ENCODE assay signal across 23 cellular contexts in the genomic region with DNA sequence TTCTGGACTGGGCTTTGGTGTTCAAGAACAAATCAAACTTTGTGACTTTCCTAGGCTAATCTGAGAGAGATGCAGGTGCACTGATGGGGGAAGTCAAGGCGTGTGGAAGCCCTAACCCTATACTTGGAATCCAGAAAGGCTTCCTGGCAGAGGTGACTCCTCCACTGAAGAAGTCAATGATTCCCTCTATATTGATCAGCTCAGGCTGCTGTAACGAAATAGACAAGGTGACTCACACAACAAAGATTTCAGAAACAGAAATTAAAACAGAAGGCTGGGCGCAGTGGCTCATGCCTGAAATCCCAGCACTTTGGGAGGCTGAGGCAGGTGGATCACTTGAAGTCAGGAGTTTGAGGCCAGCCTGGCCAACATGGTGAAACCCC.
A peak's percentile ranks its signal among the peaks of the same experiment; 100 is the strongest.
DNase-seq lines count a peak whose midpoint lies in the region; ATAC-seq and TF ChIP-seq lines count a peak whose summit lies in the region.
"Had no signal": no experiment of that assay in that cellular context is flagged by ENCODE, and none has a peak within 500 bp of the region (broad histone marks: within the 10 kb centered on the region; RNA-seq: fewer than 3 reads in every experiment).

No MANE protein-coding gene starts in this region.

- H3K4me1 Mint-ChIP-seq in neural crest cell = peaks cover 42% of the 10 kb centered on the region
- H3K4me1 Mint-ChIP-seq in CD4-positive, alpha-beta memory T cell = no peaks in the 10 kb centered on the region

- H3K9me3 ChIP-seq in heart right ventricle (no peaks in the 10 kb centered on the region), tibial artery (no peaks in the 10 kb centered on the region)
- no peaks in the 10 kb centered on the region for H3K9me3 ChIP-seq in CD4-positive, alpha-beta memory T cell (ENCODE audit: control insufficient read depth in 1 of 2, low read length in 2 of 2)
- H3K9me3 ChIP-seq: A549, adrenal gland, SJSA1 had no signal

- H3K4me3 ChIP-seq in heart right ventricle (peak overlapping the region in 1 of 10 donors; percentile 62), tibial artery (no peak overlapping the region)
- H3K4me3 ChIP-seq in CD4-positive, alpha-beta memory T cell (ENCODE audit: low read length in 2 of 2) = no peak overlapping the region
- H3K4me3 ChIP-seq: A549, adrenal gland, SJSA1 had no signal

- POLR2A ChIA-PET in CD4-positive, alpha-beta memory T cell (lab: Charles Lee; ENCODE audit: partially characterized antibody) = no interaction called here

- H3K4me3 Mint-ChIP-seq in neural crest cell = no peak overlapping the region
- no peak overlapping the region for H3K4me3 Mint-ChIP-seq in CD4-positive, alpha-beta memory T cell

- intact Hi-C loops in heart right ventricle (cut with DNase I) = loop anchor here in 1 of 10 donors (5.0 kb wide), 1 partner anchor 43 kb away; no protein-coding TSS in a partner anchor
- intact Hi-C loops in Right ventricle myocardium inferior (cut with DNase I) = no loop called here
- intact Hi-C loops in tibial artery (cut with DNase I; ENCODE audit: low total_unique reads) = no loop called here
- intact Hi-C loops in CD4-positive, alpha-beta memory T cell (cut with micrococcal nuclease) = no loop called here

- H3K9me3 Mint-ChIP-seq in neural crest cell = no peaks in the 10 kb centered on the region
- peaks cover 0 to 3% (median 0%) of the 10 kb centered on the region in 8 donors for H3K9me3 Mint-ChIP-seq in CD4-positive, alpha-beta memory T cell

- CTCF ChIA-PET in CD4-positive, alpha-beta memory T cell (lab: Charles Lee; ENCODE audit: partially characterized antibody) = interaction anchor here (1.0 kb wide), 1 partner anchor 19 kb away, joined by 3 read pairs; no protein-coding TSS in a partner anchor

- WGBS in heart right ventricle, 2 donors = 76 to 79% methylated on average over 3 of the region's 3 CpGs

- H3K27me3 ChIP-seq in heart right ventricle (no peaks in the 10 kb centered on the region), tibial artery (no peaks in the 10 kb centered on the region)
- H3K27me3 ChIP-seq in CD4-positive, alpha-beta memory T cell (ENCODE audit: insufficient read depth, low read length) = no peaks in the 10 kb centered on the region
- H3K27me3 ChIP-seq: adrenal gland, SJSA1 had no signal

- H3K36me3 ChIP-seq in heart right ventricle = no peaks in the 10 kb centered on the region
- H3K36me3 ChIP-seq in tibial artery = no peaks in the 10 kb centered on the region
- H3K36me3 ChIP-seq in CD4-positive, alpha-beta memory T cell (ENCODE audit: insufficient read depth, low read length) = no peaks in the 10 kb centered on the region
- H3K36me3 ChIP-seq: adrenal gland, SJSA1 had no signal

- peaks cover 24 to 62% (median 39%) of the 10 kb centered on the region in 9 donors for H3K4me1 ChIP-seq in heart right ventricle
- H3K4me1 ChIP-seq in tibial artery = peaks cover 16 to 57% (median 41%) of the 10 kb centered on the region in 4 donors
- no peaks in the 10 kb centered on the region for H3K4me1 ChIP-seq in CD4-positive, alpha-beta memory T cell (ENCODE audit: insufficient read depth, low read length)
- H3K4me1 ChIP-seq: A549, SJSA1 had no signal

- H3K36me3 Mint-ChIP-seq in neural crest cell (ENCODE audit: low read depth) = no peaks in the 10 kb centered on the region
- no peaks in the 10 kb centered on the region for H3K36me3 Mint-ChIP-seq in CD4-positive, alpha-beta memory T cell

- TF ChIP-seq CTCF in heart right ventricle (IDR thresholded peaks at IDR 0.05) (no peak), neural crest cell (conservative IDR thresholded peaks at IDR 0.05) (no peak), tibial artery (IDR thresholded peaks at IDR 0.05) (no peak)

- H3K27ac ChIP-seq in heart right ventricle = peak overlapping the region in 6 of 10 donors; percentile 83 to 96 (median 90)
- H3K27ac ChIP-seq in cingulate gyrus (ENCODE audit: low read depth, low read length) = peak overlapping the region; percentile 41
- peak overlapping the region; percentile 64 to 87 for H3K27ac ChIP-seq in tibial artery
- H3K27ac ChIP-seq in CD4-positive, alpha-beta memory T cell (ENCODE audit: low read depth, low read length) = no peak overlapping the region
- H3K27ac ChIP-seq: A549, KMS-11, SJSA1, WERI-Rb-1 had no signal

- H3K27ac Mint-ChIP-seq in neural crest cell (ENCODE audit: unreplicated experiment) = peak overlapping the region; percentile 19
- no peak overlapping the region for H3K27ac Mint-ChIP-seq in CD4-positive, alpha-beta memory T cell

- H3K27me3 Mint-ChIP-seq in neural crest cell (ENCODE audit: low read depth) = peaks cover 7% of the 10 kb centered on the region
- H3K27me3 Mint-ChIP-seq in CD4-positive, alpha-beta memory T cell = peaks cover 2 to 10% of the 10 kb centered on the region in 2 donors

- DNase-seq in heart right ventricle (no peak), Right ventricle myocardium inferior (ENCODE audit: missing footprints) (no peak), neural crest cell (ENCODE audit: low read depth, low spot score) (no peak), tibial artery (no peak)
- DNase-seq in CD4-positive, alpha-beta memory T cell = no peak
- DNase-seq: activated CD4-positive, alpha-beta T cell treated with anti-CD3 and anti-CD28 coated beads, Interleukin-2, amount 50 U/mL, for 1 hour; activated CD8-positive, alpha-beta memory T cell treated with anti-CD3 and anti-CD28 coated beads, Interleukin-2, amount 50 U/mL, for 4 hours; activated effector memory CD4-positive, alpha-beta T cell treated with Interleukin-2 at 50 U/mL for 16 hours; effector CD4-positive, alpha-beta T cell; glutamatergic neuron; NCI-H187; NCI-H2227 treated with DMSO at 0.1 percent for 48 hours; NCI-H774; OCI-M1; WERI-Rb-1 had no signal

- ATAC-seq in heart right ventricle (no peak), Right ventricle myocardium inferior (no peak), GM19324 (IDR thresholded peaks at IDR 0.05; ENCODE audit: low FRiP score, unreplicated experiment) (no peak), HG03039 (IDR thresholded peaks at IDR 0.05; ENCODE audit: unreplicated experiment) (no peak)
- ATAC-seq: A549, esophagus mucosa had no signal
